In genomic region chr11:107590460-107591097, GRCh38 we compare ENCODE assay signal across 9 cellular contexts. TPM values are rescaled to one million over a fixed set of nuclear protein-coding genes. Genes with fewer than 3 reads are reported as not detected.
DNase-seq lines count a peak whose midpoint lies in the region; FAIRE-seq and TF ChIP-seq lines count a peak whose summit lies in the region.
"Had no signal": no experiment of that assay in that cellular context is flagged by ENCODE, and none has a peak within 500 bp of the region (broad histone marks: within the 10 kb centered on the region; RNA-seq: fewer than 3 reads in every experiment).

No MANE protein-coding gene starts in this region.

- no peak overlapping the region for H2AK5ac ChIP-seq in mesenchymal stem cell (ENCODE audit: low read length, severe bottlenecking)

- H3K4me3 ChIP-seq in HUES6 (ENCODE audit: low read depth, low read length) (peak overlapping the region; percentile 91), bronchial epithelial cell (ENCODE audit: low read depth, low read length) (peak overlapping the region; percentile 42), mesenchymal stem cell (ENCODE audit: insufficient read depth in 1 of 2, low read depth in 1 of 2, low read length in 2 of 2) (peak overlapping the region; percentile 56 to 87)

- no peak overlapping the region for H2BK120ac ChIP-seq in mesenchymal stem cell (ENCODE audit: low read depth, low read length)

- no peak for FAIRE-seq in bronchial epithelial cell (lab: Jason Lieb, UNC)
- FAIRE-seq: islet of Langerhans had no signal

- no peak overlapping the region for H2BK5ac ChIP-seq in mesenchymal stem cell (ENCODE audit: low read depth, low read length, poor library complexity, severe bottlenecking)

- H2BK12ac ChIP-seq in mesenchymal stem cell (ENCODE audit: low read length in 2 of 2): no peak overlapping the region

- peaks cover 86% of the 10 kb centered on the region for H3K27me3 ChIP-seq in HUES6 (ENCODE audit: control insufficient read depth, insufficient read depth, low read length)
- H3K27me3 ChIP-seq in bronchial epithelial cell (ENCODE audit: control insufficient read depth, insufficient read depth, low read length): peaks cover 27% of the 10 kb centered on the region
- peaks cover 50 to 82% of the 10 kb centered on the region in 2 experiments for H3K27me3 ChIP-seq in mesenchymal stem cell (ENCODE audit: control insufficient read depth in 1 of 2, insufficient read depth in 1 of 2, low read length in 2 of 2)

- peak; percentile 59 for DNase-seq in DMS53 treated with DMSO at 0.1 percent for 48 hours (lab: John Stamatoyannopoulos, UW; ENCODE audit: unreplicated experiment)
- no peak for DNase-seq in bronchial epithelial cell (ENCODE audit: low read depth)
- peak; percentile 13 for DNase-seq in mesenchymal stem cell
- no peak for DNase-seq in LoVo (ENCODE audit: low spot score)
- no peak for DNase-seq in NCI-H82 treated with DMSO at 0.1 percent for 48 hours (lab: John Stamatoyannopoulos, UW; ENCODE audit: unreplicated experiment)
- DNase-seq in activated CD4-positive, CD25-positive, alpha-beta regulatory T cell (lab: John Stamatoyannopoulos, UW): no peak
- DNase-seq in NCI-H2196 treated with DMSO at 0.1 percent for 48 hours (lab: John Stamatoyannopoulos, UW; ENCODE audit: unreplicated experiment): no peak

- no peak overlapping the region for H2BK15ac ChIP-seq in mesenchymal stem cell (ENCODE audit: low read depth, poor library complexity, severe bottlenecking)

- H3K9me3 ChIP-seq in HUES6 (ENCODE audit: control insufficient read depth, insufficient read depth, low read depth, low read length): no peaks in the 10 kb centered on the region
- H3K9me3 ChIP-seq in mesenchymal stem cell (ENCODE audit: control insufficient read depth, low read length): no peaks in the 10 kb centered on the region

- H3K4me1 ChIP-seq in HUES6 (ENCODE audit: control insufficient read depth, insufficient read depth, low read length): peaks cover 21% of the 10 kb centered on the region
- H3K4me1 ChIP-seq in mesenchymal stem cell (ENCODE audit: control insufficient read depth, insufficient read depth, low read depth, low read length): peaks cover 17% of the 10 kb centered on the region

- peak overlapping the region; percentile 49 for H2AFZ ChIP-seq in mesenchymal stem cell (ENCODE audit: low read depth, low read length)

- no peak overlapping the region for H3K18ac ChIP-seq in mesenchymal stem cell (ENCODE audit: low read depth in 1 of 2, low read length in 2 of 2)

- H3K23ac ChIP-seq in mesenchymal stem cell (ENCODE audit: low read length in 2 of 2): no peak overlapping the region

- no peak overlapping the region for H3K14ac ChIP-seq in mesenchymal stem cell (ENCODE audit: low read length in 2 of 2)

- no peak overlapping the region for H3K4ac ChIP-seq in mesenchymal stem cell (ENCODE audit: low read depth in 1 of 2, low read length in 2 of 2)

- TF ChIP-seq CTCF in bronchial epithelial cell (IDR thresholded peaks at IDR 0.05; ENCODE audit: insufficient read depth, low read length, severe bottlenecking): no peak

- peak overlapping the region; percentile 67 for H3K4me2 ChIP-seq in mesenchymal stem cell (ENCODE audit: low read length, poor library complexity, severe bottlenecking)

- H3K36me3 ChIP-seq in HUES6 (ENCODE audit: control insufficient read depth, insufficient read depth, low read length) (no peaks in the 10 kb centered on the region), bronchial epithelial cell (ENCODE audit: control insufficient read depth, insufficient read depth, low read length) (no peaks in the 10 kb centered on the region), mesenchymal stem cell (ENCODE audit: control insufficient read depth in 1 of 2, insufficient read depth in 2 of 2, low read depth in 1 of 2, low read length in 2 of 2) (no peaks in the 10 kb centered on the region)

- under 1% methylated on average over 26 of the region's 29 CpGs for whole genome bisulfite sequencing in mesenchymal stem cell

- H3K9ac ChIP-seq in HUES6 (ENCODE audit: low read length): no peak overlapping the region
- H3K9ac ChIP-seq in mesenchymal stem cell (ENCODE audit: low read length): peak overlapping the region; percentile 31

- H4K91ac ChIP-seq in mesenchymal stem cell (ENCODE audit: low read length): no peak overlapping the region

- H3K79me1 ChIP-seq in mesenchymal stem cell (replicated peaks; ENCODE audit: low read length, poor library complexity, severe bottlenecking): no peaks in the 10 kb centered on the region

- H3K27ac ChIP-seq in HUES6 (ENCODE audit: low read depth, low read length) (no peak overlapping the region), mesenchymal stem cell (ENCODE audit: low read length, poor library complexity, severe bottlenecking) (no peak overlapping the region)

- peak overlapping the region; percentile 48 for H4K8ac ChIP-seq in mesenchymal stem cell (ENCODE audit: low read length)

RNA-seq across cellular contexts. Expression of gene ELMOD1, which starts 0.4 kb away (rescaled TPM):
- total RNA-seq in bronchial epithelial cell: under 0.01 TPM in 1 of 2 replicates, not detected in the other
- polyA plus RNA-seq in mesenchymal stem cell (2013, experiment 1 of 2): 0.08 TPM
- 0.11 TPM for polyA plus RNA-seq in mesenchymal stem cell (2013, experiment 2 of 2)

RNA-seq across cellular contexts. Expression of gene ALKBH8, which starts 25.0 kb away (rescaled TPM):
- 5.2 and 12.4 TPM in 2 replicates for total RNA-seq in bronchial epithelial cell
- polyA plus RNA-seq in mesenchymal stem cell (2013, experiment 1 of 2): 4.4 TPM
- 3.9 TPM for polyA plus RNA-seq in mesenchymal stem cell (2013, experiment 2 of 2)

Comparison
In these comparisons a context has a peak if more than half of its experiments do, and no peak if none do; other contexts are left out.
1. DNase-seq: peak in DMS53 treated with DMSO at 0.1 percent for 48 hours (single experiment) and mesenchymal stem cell (single experiment); none in bronchial epithelial cell (single experiment), LoVo (single experiment), NCI-H82 treated with DMSO at 0.1 percent for 48 hours (single experiment), activated CD4-positive, CD25-positive, alpha-beta regulatory T cell (0 of 4) and NCI-H2196 treated with DMSO at 0.1 percent for 48 hours (single experiment).
2. Peak in every context shown above with its lines, with median percentiles within 50 percentile points of each other: H3K4me3 ChIP-seq.